8 cellular contexts compared by ENCODE assay signal in genomic region chr6:78868124-78868523, GRCh38. TPM values are rescaled to one million over a fixed set of nuclear protein-coding genes. Genes with fewer than 3 reads are reported as not detected.
DNase-seq lines count a peak whose midpoint lies in the region; ATAC-seq and TF ChIP-seq lines count a peak whose summit lies in the region.

No MANE protein-coding gene starts in this region.

- H3K27me3 Mint-ChIP-seq in T-helper 17 cell: no peaks in the 10 kb centered on the region
- no peaks in the 10 kb centered on the region for H3K27me3 Mint-ChIP-seq in glutamatergic neuron (ENCODE audit: unreplicated experiment)
- no peaks in the 10 kb centered on the region for H3K27me3 Mint-ChIP-seq in stimulated activated memory B cell treated with anti-CD40 and anti-IgM and Interleukin-4, amounts not matched to agents 10 μg/mL and 1 μg/mL and 100 μg/mL, for 72 hours

- H3K27ac Mint-ChIP-seq in T-helper 17 cell (peak overlapping the region; percentile 98), glutamatergic neuron (ENCODE audit: unreplicated experiment) (peak overlapping the region; percentile 99)
- peak overlapping the region; percentile 96 for H3K27ac Mint-ChIP-seq in stimulated activated memory B cell treated with anti-CD40 and anti-IgM and Interleukin-4, amounts not matched to agents 10 μg/mL and 1 μg/mL and 100 μg/mL, for 72 hours

- H3K4me1 Mint-ChIP-seq in T-helper 17 cell: peaks cover 12% of the 10 kb centered on the region
- H3K4me1 Mint-ChIP-seq in glutamatergic neuron (ENCODE audit: low read depth, unreplicated experiment): peaks cover 4% of the 10 kb centered on the region
- peaks cover 6% of the 10 kb centered on the region for H3K4me1 Mint-ChIP-seq in stimulated activated memory B cell treated with anti-CD40 and anti-IgM and Interleukin-4, amounts not matched to agents 10 μg/mL and 1 μg/mL and 100 μg/mL, for 72 hours

- H3K9me3 Mint-ChIP-seq in glutamatergic neuron (ENCODE audit: unreplicated experiment): peaks cover 6% of the 10 kb centered on the region
- no peaks in the 10 kb centered on the region for H3K9me3 Mint-ChIP-seq in stimulated activated memory B cell treated with anti-CD40 and anti-IgM and Interleukin-4, amounts not matched to agents 10 μg/mL and 1 μg/mL and 100 μg/mL, for 72 hours

- H3K36me3 Mint-ChIP-seq in T-helper 17 cell (ENCODE audit: low read depth) (peaks cover 2% of the 10 kb centered on the region), glutamatergic neuron (ENCODE audit: unreplicated experiment) (no peaks in the 10 kb centered on the region)
- peaks cover 14% of the 10 kb centered on the region for H3K36me3 Mint-ChIP-seq in stimulated activated memory B cell treated with anti-CD40 and anti-IgM and Interleukin-4, amounts not matched to agents 10 μg/mL and 1 μg/mL and 100 μg/mL, for 72 hours

- peak; percentile 31 for DNase-seq in NCI-H510A treated with DMSO at 0.1 percent for 48 hours (lab: John Stamatoyannopoulos, UW)
- no peak for DNase-seq in NCI-H510A (lab: John Stamatoyannopoulos, UW)
- no peak for DNase-seq in T-helper 17 cell
- DNase-seq in glutamatergic neuron: no peak
- DNase-seq in iPS-NIHi11 (ENCODE audit: low spot score): no peak
- no peak for DNase-seq in NCI-H2029 (lab: John Stamatoyannopoulos, UW)
- DNase-seq in superior temporal gyrus (ENCODE audit: extremely low spot score): no peak

- no peak for TF ChIP-seq CTCF in glutamatergic neuron (IDR thresholded peaks at IDR 0.05; ENCODE audit: partially characterized antibody, unreplicated experiment)

- no peak for ATAC-seq in T-helper 17 cell
- no peak for ATAC-seq in stimulated activated memory B cell treated with anti-CD40 and anti-IgM and Interleukin-4, amounts not matched to agents 10 μg/mL and 1 μg/mL and 100 μg/mL, for 72 hours

- H3K9me3 ChIP-seq in T-helper 17 cell (ENCODE audit: control insufficient read depth, low read length, poor library complexity, severe bottlenecking): no peaks in the 10 kb centered on the region

- H3K4me3 Mint-ChIP-seq in T-helper 17 cell (peak overlapping the region; percentile 98), glutamatergic neuron (ENCODE audit: unreplicated experiment) (peak overlapping the region; percentile 97)
- H3K4me3 Mint-ChIP-seq in stimulated activated memory B cell treated with anti-CD40 and anti-IgM and Interleukin-4, amounts not matched to agents 10 μg/mL and 1 μg/mL and 100 μg/mL, for 72 hours: peak overlapping the region; percentile 95

RNA-seq across cellular contexts. Expression of gene IRAK1BP1, which starts 0.8 kb away (rescaled TPM):
- total RNA-seq in T-helper 17 cell (1 to 10 TPM; 1.1 to 2.4 TPM), glutamatergic neuron (ENCODE audit: unreplicated experiment) (13.8 TPM)
